ENCODE assay signal across 8 cellular contexts in genomic region chr10:68955786-68956532, GRCh38. TPM values are rescaled to one million over a fixed set of nuclear protein-coding genes. Genes with fewer than 3 reads are reported as not detected.
A peak's percentile ranks its signal among the peaks of the same experiment; 100 is the strongest.
DNase-seq lines count a peak whose midpoint lies in the region; ATAC-seq, FAIRE-seq and TF ChIP-seq lines count a peak whose summit lies in the region.

Gene DDX21, plus strand, starts transcription at chr10:68956170. Its CDS starts 56 bp downstream, at chr10:68956226.

- H3K27ac Mint-ChIP-seq in activated naive CD8-positive, alpha-beta T cell treated with anti-CD3 and anti-CD28 coated beads for 36 hours = peak within 1 kb of the TSS; percentile 100

- intact Hi-C loops in Right ventricle myocardium inferior (cut with DNase I) = loop anchor here (2.0 kb wide), 1 partner anchor 137 kb away; no protein-coding TSS in a partner anchor
- intact Hi-C loops in pancreas (cut with DNase I) = no loop called here
- intact Hi-C loops in tibial artery (cut with DNase I; ENCODE audit: low total_unique reads) = loop anchor here (5.0 kb wide), 1 partner anchor 141 kb away; no protein-coding TSS in a partner anchor

- ATAC-seq in HG02642 (IDR thresholded peaks at IDR 0.05; ENCODE audit: poor library complexity, unreplicated experiment) (peak; percentile 91), Right ventricle myocardium inferior (peak; percentile 98), pancreas (peak; percentile 92 to 98 (median 97))

- H3K36me3 ChIP-seq in pancreas (peaks cover 0 to 14% (median 3%) of the 10 kb centered on the region in 3 donors), tibial artery (peaks cover 11 to 22% (median 11%) of the 10 kb centered on the region in 3 donors)

- peaks cover 26% of the 10 kb centered on the region for H3K4me1 Mint-ChIP-seq in activated naive CD8-positive, alpha-beta T cell treated with anti-CD3 and anti-CD28 coated beads for 36 hours

- DNase-seq in GM12865 (ENCODE audit: low read depth) = peak; percentile 95
- DNase-seq in NCI-H1105 (lab: John Stamatoyannopoulos, UW) = peak; percentile 52
- peak; percentile 94 for DNase-seq in SKM-1 treated with dmso at 0.1 percent for 144 hours (lab: John Stamatoyannopoulos, UW; ENCODE audit: unreplicated experiment)
- peak; percentile 89 for DNase-seq in activated naive CD8-positive, alpha-beta T cell treated with anti-CD3 and anti-CD28 coated beads for 36 hours
- DNase-seq in Right ventricle myocardium inferior (ENCODE audit: missing footprints) = peak; percentile 93
- peak; percentile 83 to 92 (median 87) for DNase-seq in pancreas
- peak; percentile 88 to 92 for DNase-seq in tibial artery

- TF ChIP-seq CTCF in GM12865 (IDR thresholded peaks at IDR 0.05; ENCODE audit: insufficient read depth, low read depth, low read length, missing control alignments) = peak; percentile 58
- TF ChIP-seq CTCF in pancreas (IDR thresholded peaks at IDR 0.05) = peak in 2 of 4 donors; percentile 12 to 18
- TF ChIP-seq CTCF in tibial artery (IDR thresholded peaks at IDR 0.05) = peak; percentile 55 to 65

- no peaks in the 10 kb centered on the region for H3K9me3 ChIP-seq in pancreas
- H3K9me3 ChIP-seq in tibial artery = no peaks in the 10 kb centered on the region

- H3K27me3 ChIP-seq in pancreas (no peaks in the 10 kb centered on the region), tibial artery (no peaks in the 10 kb centered on the region)

- no peak for FAIRE-seq in pancreas (lab: Jason Lieb, UNC)

- peaks cover 51% of the 10 kb centered on the region for H3K36me3 Mint-ChIP-seq in activated naive CD8-positive, alpha-beta T cell treated with anti-CD3 and anti-CD28 coated beads for 36 hours

- H3K4me1 ChIP-seq in pancreas (peaks cover 0 to 14% (median 8%) of the 10 kb centered on the region in 3 donors), tibial artery (peaks cover 0 to 30% (median 22%) of the 10 kb centered on the region in 4 donors)

- H3K27me3 Mint-ChIP-seq in activated naive CD8-positive, alpha-beta T cell treated with anti-CD3 and anti-CD28 coated beads for 36 hours = peaks cover 4% of the 10 kb centered on the region

- peak within 1 kb of the TSS; percentile 99 for H3K4me3 Mint-ChIP-seq in activated naive CD8-positive, alpha-beta T cell treated with anti-CD3 and anti-CD28 coated beads for 36 hours

- no peaks in the 10 kb centered on the region for H3K9me3 Mint-ChIP-seq in activated naive CD8-positive, alpha-beta T cell treated with anti-CD3 and anti-CD28 coated beads for 36 hours

- H3K4me3 ChIP-seq in GM12865 (ENCODE audit: low read depth, low read length) (peak within 1 kb of the TSS; percentile 87), pancreas (peak within 1 kb of the TSS; percentile 85 to 98 (median 90)), tibial artery (peak within 1 kb of the TSS; percentile 70 to 85)

- H3K27ac ChIP-seq in pancreas (peak within 1 kb of the TSS; percentile 74 to 90 (median 84)), tibial artery (peak within 1 kb of the TSS; percentile 58 to 83)

- 0% methylated on average over 56 to 57 of the region's 57 CpGs for WGBS in pancreas, 2 donors

RNA-seq across cellular contexts. Expression of gene DDX21, which starts in this region (rescaled TPM):
- total RNA-seq in activated naive CD8-positive, alpha-beta T cell treated with anti-CD3 and anti-CD28 coated beads for 36 hours = 100 to 1,000 TPM; 306 to 308 TPM
- total RNA-seq in Right ventricle myocardium inferior (19.6 TPM), pancreas (10 to 100 TPM; 20.4 to 43.3 (median 29.5) TPM)
- polyA plus RNA-seq in pancreas = 10 to 100 TPM; 11.1 to 16.2 TPM

Comparison
In these comparisons a context has a peak if more than half of its experiments do, and no peak if none do; other contexts are left out.
1. Peak in every context shown above with its lines: DNase-seq, ATAC-seq, H3K4me3 ChIP-seq and H3K27ac ChIP-seq.
2. RNA of gene DDX21 (total RNA-seq): 306 to 308 TPM in activated naive CD8-positive, alpha-beta T cell treated with anti-CD3 and anti-CD28 coated beads for 36 hours; 20.4 to 43.3 TPM in pancreas and 19.6 TPM in Right ventricle myocardium inferior (single experiment); every median in the first group is over 4 times any median in the second.
3. intact Hi-C loops: an anchor here in Right ventricle myocardium inferior (2.0 kb wide) and tibial artery (5.0 kb wide); none called in pancreas.